In the genomic region with DNA sequence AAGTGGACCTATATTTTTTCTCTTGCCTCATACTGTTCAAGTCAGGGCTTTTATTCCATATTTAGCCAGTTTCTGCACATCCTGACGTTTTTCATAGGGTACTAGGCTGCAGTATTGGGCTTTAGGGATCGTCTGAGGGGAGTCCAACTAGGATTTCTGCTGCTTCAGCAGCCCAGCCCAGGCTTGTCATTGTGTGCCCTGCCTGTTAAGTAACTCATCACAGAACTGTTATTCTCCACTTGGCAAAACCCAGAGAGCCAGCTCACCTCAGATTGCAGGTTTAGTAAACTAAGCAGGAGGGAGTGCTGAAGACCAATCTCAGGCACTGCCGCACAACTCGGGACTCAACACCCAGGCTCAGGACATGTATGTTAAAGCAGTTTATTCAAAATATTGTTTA, we compare ENCODE assay signal across 13 cellular contexts. TPM values are rescaled to one million over a fixed set of nuclear protein-coding genes. Genes with fewer than 3 reads are reported as not detected.
DNase-seq lines count a peak whose midpoint lies in the region; ATAC-seq, FAIRE-seq and TF ChIP-seq lines count a peak whose summit lies in the region.
"Had no signal": no experiment of that assay in that cellular context is flagged by ENCODE, and none has a peak within 500 bp of the region (broad histone marks: within the 10 kb centered on the region; RNA-seq: fewer than 3 reads in every experiment).

No MANE protein-coding gene starts in this region.

- no peak overlapping the region; the same call in 1 of the 2 replicates for H2AK5ac ChIP-seq in IMR-90 (ENCODE audit: low read depth, low read length)

- H3K18ac ChIP-seq in IMR-90 (ENCODE audit: low read depth, low read length): no peak overlapping the region

- H3K14ac ChIP-seq in IMR-90 (replicated peaks; ENCODE audit: low read depth, low read length): no peak overlapping the region

- H3K4me2 ChIP-seq in IMR-90 (ENCODE audit: low read depth, low read length) (no peak overlapping the region), mammary epithelial cell (ENCODE audit: insufficient read depth, low read depth, low read length) (peak overlapping the region; percentile 94), osteoblast (ENCODE audit: insufficient read depth, low read length) (peak overlapping the region; percentile 90)

- in situ Hi-C loops in IMR-90 (cut with MboI; ENCODE audit: low sequenced_read_pairs) (no loop called here), mammary epithelial cell (cut with MboI; ENCODE audit: low sequenced_read_pairs in 2 of 2) (no loop called here)

- no peak overlapping the region; a peak in 1 of 4 replicates for H4K8ac ChIP-seq in IMR-90 (ENCODE audit: low read depth in 2 of 2, low read length in 2 of 2)

- no peak overlapping the region for H2BK120ac ChIP-seq in IMR-90 (ENCODE audit: low read depth, low read length)

- TF ChIP-seq EP300 in stomach (IDR thresholded peaks at IDR 0.05): no peak

- H3K56ac ChIP-seq in IMR-90 (ENCODE audit: extremely low read depth, insufficient read depth, low read length): no peak overlapping the region

- H2BK5ac ChIP-seq in IMR-90 (ENCODE audit: low read depth, low read length, poor library complexity, severe bottlenecking): no peak overlapping the region

- FAIRE-seq in GM12891 (lab: Jason Lieb, UNC): no peak

- H3K79me2 ChIP-seq in mammary epithelial cell (ENCODE audit: insufficient read depth, low read length): peaks cover 78% of the 10 kb centered on the region
- H3K79me2 ChIP-seq in osteoblast (ENCODE audit: insufficient read depth, low read length): peaks cover 75% of the 10 kb centered on the region

- peaks cover 66% of the 10 kb centered on the region for H4K20me1 ChIP-seq in IMR-90 (ENCODE audit: insufficient read depth, low read length)
- no peaks in the 10 kb centered on the region for H4K20me1 ChIP-seq in mammary epithelial cell (ENCODE audit: insufficient read depth, low read length)
- H4K20me1 ChIP-seq in osteoblast (ENCODE audit: insufficient read depth, low read length): peaks cover 52% of the 10 kb centered on the region

- H3K23ac ChIP-seq in IMR-90 (ENCODE audit: low read depth, low read length): peak overlapping the region; percentile 66; the same call in 1 of the 2 replicates

- H4K91ac ChIP-seq in IMR-90 (ENCODE audit: insufficient read depth, low read depth, low read length): no peak overlapping the region

- peaks cover 5 to 66% of the 10 kb centered on the region in 2 experiments for H3K79me1 ChIP-seq in IMR-90 (ENCODE audit: low read depth in 1 of 2, low read length in 2 of 2)

- intact Hi-C loops in IMR-90 (cut with micrococcal nuclease) (loop anchor here (2.0 to 5.0 kb wide), 4 partner anchors 97 to 511 kb away; partner anchors contain the start of gene ABCB10), mammary epithelial cell (cut with micrococcal nuclease) (loop anchor here (1.0 to 5.0 kb wide), 4 partner anchors 8 to 228 kb away; no protein-coding TSS in a partner anchor), stomach (cut with DNase I; ENCODE audit: low total_unique reads) (no loop called here), sciatic nerve (cut with DNase I) (no loop called here)

- TF ChIP-seq POLR2A in IMR-90 (IDR thresholded peaks at IDR 0.05; ENCODE audit: low read depth, low read length): no peak; the same call in 1 of the 2 replicates
- no peak for TF ChIP-seq POLR2A in stomach (IDR thresholded peaks at IDR 0.05)
- TF ChIP-seq POLR2A in GM12891 (IDR thresholded peaks at IDR 0.05; ENCODE audit: low read depth, low read length): no peak

- no peak overlapping the region for H4K5ac ChIP-seq in IMR-90 (ENCODE audit: low read depth, low read length)

- no peak overlapping the region for H2AFZ ChIP-seq in IMR-90 (replicated peaks; ENCODE audit: low read length, poor library complexity)
- H2AFZ ChIP-seq in mammary epithelial cell (ENCODE audit: low read depth, low read length): no peak overlapping the region
- H2AFZ ChIP-seq in osteoblast (ENCODE audit: low read length): no peak overlapping the region

- no peak overlapping the region for H2BK20ac ChIP-seq in IMR-90 (ENCODE audit: low read depth, low read length)

- H2AK9ac ChIP-seq in IMR-90 (replicated peaks; ENCODE audit: low read depth, low read length, poor library complexity): no peak overlapping the region

- H3K4me1 ChIP-seq in IMR-90 (ENCODE audit: control insufficient read depth, insufficient read depth, low read length) (peaks cover 23% of the 10 kb centered on the region), mammary epithelial cell (ENCODE audit: insufficient read depth, low read length) (peaks cover 48% of the 10 kb centered on the region), osteoblast (ENCODE audit: insufficient read depth, low read length) (peaks cover 45% of the 10 kb centered on the region), stomach (peaks cover 45 to 78% (median 62%) of the 10 kb centered on the region in 4 donors)

- dilution Hi-C loops in IMR-90 (cut with HindIII; ENCODE audit: low sequenced_read_pairs, unreplicated experiment) (no loop called here), mammary epithelial cell (cut with HindIII; ENCODE audit: low sequenced_read_pairs) (no loop called here)

- H3K27ac ChIP-seq in IMR-90 (ENCODE audit: insufficient read depth, low read length) (no peak overlapping the region), mammary epithelial cell (ENCODE audit: insufficient read depth, low read depth, low read length) (no peak overlapping the region), osteoblast (ENCODE audit: low read depth, low read length) (no peak overlapping the region), stomach (no peak overlapping the region)
- H3K27ac ChIP-seq: ovary had no signal

- no peak for TF ChIP-seq RAD21 in IMR-90 (IDR thresholded peaks at IDR 0.05; ENCODE audit: low read length)

- DNase-seq in NCI-H2029 treated with DMSO at 0.1 percent for 48 hours (lab: John Stamatoyannopoulos, UW): peak; percentile 4
- DNase-seq in NCI-H2029 (lab: John Stamatoyannopoulos, UW): no peak
- DNase-seq in IMR-90: no peak
- DNase-seq in mammary epithelial cell: peak; percentile 41
- no peak for DNase-seq in osteoblast (ENCODE audit: insufficient read length, low spot score, missing footprints)
- no peak for DNase-seq in stomach
- no peak for DNase-seq in GM12891 (ENCODE audit: insufficient read length, low spot score)
- no peak for DNase-seq in sciatic nerve (ENCODE audit: low spot score)
- DNase-seq: ACHN, Karpas-422, kidney glomerular epithelial cell, NCI-H510A treated with DMSO at 0.1 percent for 48 hours, ovary had no signal

- H3K27me3 ChIP-seq in IMR-90 (ENCODE audit: control insufficient read depth, insufficient read depth, low read length) (no peaks in the 10 kb centered on the region), mammary epithelial cell (ENCODE audit: insufficient read depth, low read length) (no peaks in the 10 kb centered on the region), osteoblast (ENCODE audit: insufficient read depth, low read length) (no peaks in the 10 kb centered on the region), stomach (no peaks in the 10 kb centered on the region)
- H3K27me3 ChIP-seq: ovary had no signal

- BruUV-seq in IMR-90 (replicated peaks; lab: Mats Ljungman, UMichigan) (no TSS peak), mammary epithelial cell (replicated peaks; lab: Mats Ljungman, UMichigan) (no TSS peak)

- TF ChIP-seq CTCF in IMR-90 (conservative IDR thresholded peaks at IDR 0.05; ENCODE audit: low read depth, low read length): no peak
- no peak for TF ChIP-seq CTCF in mammary epithelial cell (conservative IDR thresholded peaks at IDR 0.05 in 1 of 2, IDR thresholded peaks at IDR 0.05 in 1 of 2; ENCODE audit: extremely low read depth in 1 of 2, insufficient read depth in 1 of 2, low read depth in 1 of 2, low read length in 2 of 2)
- no peak for TF ChIP-seq CTCF in osteoblast (IDR thresholded peaks at IDR 0.05; ENCODE audit: extremely low read depth, low read depth, low read length)
- no peak for TF ChIP-seq CTCF in stomach (IDR thresholded peaks at IDR 0.05)

- peaks cover 27% of the 10 kb centered on the region for H3K9me1 ChIP-seq in IMR-90 (ENCODE audit: insufficient read depth, low read length)

- POLR2A ChIA-PET in IMR-90 (lab: Charles Lee; ENCODE audit: unreplicated experiment): interaction anchor here (0.8 kb wide), 1 partner anchor 9 kb away, joined by 3 read pairs; no protein-coding TSS in a partner anchor

- no peak for ATAC-seq in IMR-90 (ENCODE audit: low read depth)
- no peak for ATAC-seq in sciatic nerve

- CTCF ChIA-PET in IMR-90 (lab: Yijun Ruan, JAX) (no interaction called here), mammary epithelial cell (lab: Charles Lee; ENCODE audit: low non-redundant PET) (interaction anchor here (0.7 kb wide), 1 partner anchor 145 kb away, joined by 5 read pairs; no protein-coding TSS in a partner anchor)

- no CpG with 5 or more reads among the region's 4 CpGs for WGBS in IMR-90 (ENCODE audit: extremely low coverage in 2 of 2, insufficient read length in 1 of 2), 2 experiments
- 73% methylated on average over 4 of the region's 4 CpGs for WGBS in mammary epithelial cell (ENCODE audit: low coverage, missing lambda C conversion rate)
- 55 to 74% (median 67%) methylated on average over 4 of the region's 4 CpGs for WGBS in stomach, 5 donors

- H3K9ac ChIP-seq in IMR-90 (ENCODE audit: low read depth, low read length): no peak overlapping the region
- H3K9ac ChIP-seq in mammary epithelial cell (ENCODE audit: insufficient read depth, low read length): no peak overlapping the region

- H3K4ac ChIP-seq in IMR-90 (ENCODE audit: low read depth, low read length): no peak overlapping the region; the same call in 1 of the 2 replicates

- H2BK15ac ChIP-seq in IMR-90 (ENCODE audit: low read depth, low read length): no peak overlapping the region

- H3K36me3 ChIP-seq in IMR-90 (ENCODE audit: control insufficient read depth, insufficient read depth, low read length): no peaks in the 10 kb centered on the region
- no peaks in the 10 kb centered on the region for H3K36me3 ChIP-seq in mammary epithelial cell (ENCODE audit: insufficient read depth, low read length)
- no peaks in the 10 kb centered on the region for H3K36me3 ChIP-seq in osteoblast (ENCODE audit: insufficient read depth, low read length)
- H3K36me3 ChIP-seq in stomach: no peaks in the 10 kb centered on the region
- H3K36me3 ChIP-seq: ovary had no signal

- H3K4me3 ChIP-seq in IMR-90 (ENCODE audit: insufficient read depth, low read depth, low read length) (no peak overlapping the region), mammary epithelial cell (replicated peaks in 1 of 3; ENCODE audit: insufficient read depth in 1 of 3, low read depth in 2 of 3, low read length in 3 of 3) (peak overlapping the region in 1 of 3 experiments; percentile 82), osteoblast (ENCODE audit: insufficient read depth, low read length) (peak overlapping the region; percentile 24), stomach (peak overlapping the region in 1 of 4 donors; percentile 96)
- H3K4me3 ChIP-seq: ovary had no signal

- no peaks in the 10 kb centered on the region for H3K9me3 ChIP-seq in IMR-90 (ENCODE audit: control insufficient read depth, insufficient read depth, low read length)
- no peaks in the 10 kb centered on the region for H3K9me3 ChIP-seq in mammary epithelial cell (replicated peaks; ENCODE audit: insufficient read depth, low read length)
- H3K9me3 ChIP-seq in osteoblast (ENCODE audit: low read depth, low read length): no peaks in the 10 kb centered on the region
- H3K9me3 ChIP-seq in stomach: no peaks in the 10 kb centered on the region
- H3K9me3 ChIP-seq: ovary had no signal

RNA-seq across cellular contexts. Expression of gene GALNT2, which starts 2.8 kb away (rescaled TPM):
- total RNA-seq in IMR-90 (2012; rRNA removed): 50.4 and 58.6 TPM in 2 replicates
- 170 and 189 TPM in 2 replicates for polyA plus RNA-seq in IMR-90 (2012; rRNA removed)
- 173 and 231 TPM in 2 replicates for polyA plus RNA-seq in IMR-90 (2012; cell fraction: cytosol; rRNA removed)
- 130 and 137 TPM in 2 replicates for polyA plus RNA-seq in IMR-90 (2012; cell fraction: nucleus; rRNA removed; ENCODE audit: low replicate concordance)
- 100 to 1,000 TPM; 117 to 125 TPM for total RNA-seq in mammary epithelial cell
- polyA plus RNA-seq in mammary epithelial cell: 93.3 TPM
- 83.5 TPM for polyA minus RNA-seq in mammary epithelial cell
- 81.9 and 83.2 TPM in 2 replicates for total RNA-seq in osteoblast
- 100 to 1,000 TPM in 1 of 5 donors, 10 to 100 TPM in 4; 39.3 to 101 (median 49.6) TPM for total RNA-seq in stomach
- polyA plus RNA-seq in stomach: 10 to 100 TPM in 2 of 3 donors, 1 to 10 TPM in 1; 5.5 to 18.1 (median 17.8) TPM
- 18.6 TPM for polyA plus RNA-seq in GM12891 (2012; ENCODE audit: low read depth, missing spikeins)
- 67.3 TPM for total RNA-seq in sciatic nerve

Comparison
In these comparisons a context has a peak if more than half of its experiments do, and no peak if none do; other contexts are left out.
1. DNase-seq: peak in NCI-H2029 treated with DMSO at 0.1 percent for 48 hours (single experiment) and mammary epithelial cell (single experiment); none in NCI-H2029 (single experiment), IMR-90 (single experiment), osteoblast (single experiment), stomach (single experiment), GM12891 (single experiment) and sciatic nerve (single experiment).
2. intact Hi-C loops: an anchor here in IMR-90 (2.0 to 5.0 kb wide) and mammary epithelial cell (1.0 to 5.0 kb wide); none called in stomach and sciatic nerve.